18 cellular contexts compared by ENCODE assay signal in the genomic region with DNA sequence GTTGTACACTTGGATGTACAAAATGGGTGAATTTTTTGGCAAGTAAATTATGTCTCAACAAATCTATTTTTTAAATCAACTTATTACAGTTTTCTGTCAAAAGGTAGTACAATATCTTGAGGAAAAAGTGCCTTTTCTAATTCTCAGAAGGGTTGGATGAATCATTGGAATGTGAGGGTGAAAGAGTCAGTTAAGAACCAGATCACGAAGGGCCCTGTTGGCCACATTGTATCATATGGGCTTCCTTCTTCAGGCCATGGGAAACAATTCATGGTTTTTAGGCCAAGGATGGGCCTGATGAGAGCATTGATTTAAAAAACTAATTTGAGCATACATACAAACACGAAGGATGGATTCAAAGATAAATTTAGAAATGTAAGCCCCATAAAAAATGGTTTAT.
"Had no signal": no experiment of that assay in that cellular context is flagged by ENCODE, and none has a peak within 500 bp of the region (broad histone marks: within the 10 kb centered on the region; RNA-seq: fewer than 3 reads in every experiment).

No MANE protein-coding gene starts in this region.

- ATAC-seq: right lobe of liver, upper lobe of right lung had no signal

- H3K4me3 Mint-ChIP-seq: activated naive CD8-positive, alpha-beta T cell treated with anti-CD3 and anti-CD28 coated beads, Interleukin-2, amount 10 ng/mL, durations not matched to agents 7 days and 5 days; endodermal cell; immature natural killer cell; nephron; stimulated activated naive CD8-positive, alpha-beta T cell treated with anti-CD3 and anti-CD28 coated beads, Interleukin-15, Interleukin-2, amounts not matched to agents 100 ng/mL and 50 ng/mL, for 24 hours had no signal

- H3K4me3 ChIP-seq: breast epithelium, dorsolateral prefrontal cortex, prostate gland, right lobe of liver, upper lobe of right lung had no signal

- H3K4me1 ChIP-seq: breast epithelium, prostate gland, right lobe of liver, upper lobe of right lung had no signal

- H3K9me3 ChIP-seq: breast epithelium, prostate gland, right lobe of liver, upper lobe of right lung had no signal

- H3K4me1 Mint-ChIP-seq: activated naive CD8-positive, alpha-beta T cell treated with anti-CD3 and anti-CD28 coated beads, Interleukin-2, amount 10 ng/mL, durations not matched to agents 7 days and 5 days; immature natural killer cell had no signal

- H3K36me3 Mint-ChIP-seq: activated naive CD8-positive, alpha-beta T cell treated with anti-CD3 and anti-CD28 coated beads, Interleukin-2, amount 10 ng/mL, durations not matched to agents 7 days and 5 days; immature natural killer cell had no signal

- H3K27ac Mint-ChIP-seq: activated naive CD8-positive, alpha-beta T cell treated with anti-CD3 and anti-CD28 coated beads, Interleukin-2, amount 10 ng/mL, durations not matched to agents 7 days and 5 days; endodermal cell; immature natural killer cell; nephron; stimulated activated naive CD8-positive, alpha-beta T cell treated with anti-CD3 and anti-CD28 coated beads, Interleukin-15, Interleukin-2, amounts not matched to agents 100 ng/mL and 50 ng/mL, for 24 hours had no signal

- DNase-seq: activated CD4-positive, alpha-beta T cell treated with anti-CD3 and anti-CD28 coated beads for 1 hour; activated CD4-positive, alpha-beta T cell treated with anti-CD3 and anti-CD28 coated beads, Interleukin-2, amount 50 U/mL, for 4 hours; activated naive CD4-positive, alpha-beta T cell; activated naive CD8-positive, alpha-beta T cell treated with anti-CD3 and anti-CD28 coated beads, Interleukin-2, amount 10 ng/mL, durations not matched to agents 7 days and 5 days; activated T-cell treated with anti-CD3 and anti-CD28 coated beads for 4 hours; anterior cingulate cortex; dorsolateral prefrontal cortex; endodermal cell; erythroblast; foreskin melanocyte; immature natural killer cell; nucleus accumbens; right lobe of liver; upper lobe of right lung had no signal

- H3K27me3 ChIP-seq: breast epithelium, right lobe of liver, upper lobe of right lung had no signal

- H3K9me3 Mint-ChIP-seq: activated naive CD8-positive, alpha-beta T cell treated with anti-CD3 and anti-CD28 coated beads, Interleukin-2, amount 10 ng/mL, durations not matched to agents 7 days and 5 days; endodermal cell; stimulated activated naive CD8-positive, alpha-beta T cell treated with anti-CD3 and anti-CD28 coated beads, Interleukin-15, Interleukin-2, amounts not matched to agents 100 ng/mL and 50 ng/mL, for 24 hours had no signal

- H3K27me3 Mint-ChIP-seq: stimulated activated naive CD8-positive, alpha-beta T cell treated with anti-CD3 and anti-CD28 coated beads, Interleukin-15, Interleukin-2, amounts not matched to agents 100 ng/mL and 50 ng/mL, for 24 hours had no signal

- H3K27ac ChIP-seq: breast epithelium, dorsolateral prefrontal cortex, prostate gland, right lobe of liver, upper lobe of right lung had no signal

- H3K36me3 ChIP-seq: breast epithelium, prostate gland, right lobe of liver, upper lobe of right lung had no signal
